9 cellular contexts compared by ENCODE assay signal in the genomic region with DNA sequence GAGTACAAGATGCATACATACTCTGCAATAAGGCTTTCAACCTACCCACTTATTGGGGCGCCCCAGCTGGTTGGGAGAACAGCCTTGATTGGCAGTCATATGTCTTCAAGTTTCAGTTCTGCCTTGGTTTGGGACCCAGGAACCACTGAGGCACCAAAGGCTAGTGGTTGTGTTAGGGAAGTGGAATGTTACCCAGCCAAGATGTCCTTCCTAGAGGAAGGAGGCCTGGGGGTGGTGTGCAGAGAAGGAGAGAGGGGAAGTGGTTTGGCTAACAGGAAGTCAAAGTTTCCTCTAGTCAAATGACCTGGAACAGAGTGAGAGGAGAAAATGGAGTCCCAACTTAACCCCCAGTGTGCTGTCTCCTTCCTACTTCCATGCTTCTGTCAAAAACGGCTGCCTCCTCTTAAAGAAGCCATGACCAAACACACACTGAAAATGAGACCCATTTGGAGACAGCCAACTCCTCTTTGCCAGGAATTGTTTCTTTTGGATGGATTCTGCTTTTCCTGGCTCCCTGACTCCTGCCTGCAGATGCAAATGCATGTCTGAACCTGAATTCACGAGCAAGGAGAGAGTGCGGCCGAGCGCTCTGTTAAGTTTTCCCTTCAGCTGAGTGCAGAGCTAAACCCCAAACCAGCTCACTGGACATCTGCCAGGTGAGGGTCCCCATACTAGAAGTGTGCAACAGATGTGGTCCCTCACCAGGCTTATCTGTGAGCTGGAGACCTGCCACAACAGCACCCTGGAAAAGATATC. TPM values are rescaled to one million over a fixed set of nuclear protein-coding genes. Genes with fewer than 3 reads are reported as not detected.
A peak's percentile ranks its signal among the peaks of the same experiment; 100 is the strongest.
DNase-seq lines count a peak whose midpoint lies in the region; ATAC-seq and TF ChIP-seq lines count a peak whose summit lies in the region.
"Had no signal": no experiment of that assay in that cellular context is flagged by ENCODE, and none has a peak within 500 bp of the region (broad histone marks: within the 10 kb centered on the region; RNA-seq: fewer than 3 reads in every experiment).

No MANE protein-coding gene starts in this region.

- WGBS in mesendoderm (ENCODE audit: extremely low coverage, insufficient coverage, low lambda C conversion rate): no CpG with 5 or more reads among the region's 6 CpGs

- TF ChIP-seq POLR2A in uterus (IDR thresholded peaks at IDR 0.05): no peak

- H2AK5ac ChIP-seq in mesendoderm (ENCODE audit: low read length): no peak overlapping the region

- no peak overlapping the region for H2BK120ac ChIP-seq in mesendoderm (ENCODE audit: low read depth, low read length)

- H3K4me1 Mint-ChIP-seq in stimulated activated memory B cell treated with anti-CD40 and anti-IgM and Interleukin-4, amounts not matched to agents 10 μg/mL and 1 μg/mL and 100 μg/mL, for 72 hours: peaks cover 11% of the 10 kb centered on the region

- DNase-seq in MV-4-11 (lab: John Stamatoyannopoulos, UW) (peak; percentile 98), uterus (no peak), mesendoderm (no peak)
- DNase-seq in activated CD4-positive, alpha-beta T cell treated with anti-CD3 and anti-CD28 coated beads for 48 hours: no peak
- DNase-seq: stimulated activated CD4-positive, alpha-beta T cell treated with anti-CD3 and anti-CD28 coated beads, Interleukin-15, amount 100 ng/mL, for 24 hours had no signal

- H3K18ac ChIP-seq in mesendoderm (ENCODE audit: low read length): no peak overlapping the region

- no peak overlapping the region for H3K56ac ChIP-seq in mesendoderm (ENCODE audit: low read length)

- no peak overlapping the region for H3K27ac Mint-ChIP-seq in stimulated activated memory B cell treated with anti-CD40 and anti-IgM and Interleukin-4, amounts not matched to agents 10 μg/mL and 1 μg/mL and 100 μg/mL, for 72 hours
- H3K27ac Mint-ChIP-seq: WTC11 had no signal

- H3K23ac ChIP-seq in mesendoderm (ENCODE audit: low read length): no peak overlapping the region

- H3K4me3 ChIP-seq in uterus (no peak overlapping the region), mesendoderm (ENCODE audit: low read length) (no peak overlapping the region)

- H3K4me3 Mint-ChIP-seq in stimulated activated memory B cell treated with anti-CD40 and anti-IgM and Interleukin-4, amounts not matched to agents 10 μg/mL and 1 μg/mL and 100 μg/mL, for 72 hours: no peak overlapping the region
- H3K4me3 Mint-ChIP-seq: WTC11 had no signal

- H3K79me2 ChIP-seq in mesendoderm (ENCODE audit: control insufficient read depth, insufficient read depth, low read length): no peaks in the 10 kb centered on the region

- H3K79me1 ChIP-seq in mesendoderm (ENCODE audit: low read length): no peaks in the 10 kb centered on the region

- H3K36me3 ChIP-seq in uterus (no peaks in the 10 kb centered on the region), mesendoderm (ENCODE audit: control insufficient read depth, insufficient read depth, low read length) (no peaks in the 10 kb centered on the region)

- H3K4ac ChIP-seq in mesendoderm (ENCODE audit: low read depth, low read length): no peak overlapping the region

- no peak overlapping the region for H2BK15ac ChIP-seq in mesendoderm (replicated peaks; ENCODE audit: low read depth)

- H4K5ac ChIP-seq in mesendoderm (ENCODE audit: low read length): no peak overlapping the region

- H4K8ac ChIP-seq in mesendoderm (ENCODE audit: low read depth, low read length): no peak overlapping the region

- intact Hi-C loops in uterus (cut with DNase I; ENCODE audit: low total_unique reads): no loop called here

- peak; percentile 69 for ATAC-seq in GM19438 (IDR thresholded peaks at IDR 0.05; ENCODE audit: low read depth, unreplicated experiment)
- ATAC-seq in esophagus mucosa: peak; percentile 37
- ATAC-seq in stimulated activated memory B cell treated with anti-CD40 and anti-IgM and Interleukin-4, amounts not matched to agents 10 μg/mL and 1 μg/mL and 100 μg/mL, for 72 hours: peak; percentile 54
- ATAC-seq: WTC11 had no signal

- H3K4me1 ChIP-seq in uterus: no peaks in the 10 kb centered on the region
- H3K4me1 ChIP-seq in mesendoderm (ENCODE audit: control insufficient read depth, low read depth, low read length): no peaks in the 10 kb centered on the region

- no peaks in the 10 kb centered on the region for H3K9me3 Mint-ChIP-seq in stimulated activated memory B cell treated with anti-CD40 and anti-IgM and Interleukin-4, amounts not matched to agents 10 μg/mL and 1 μg/mL and 100 μg/mL, for 72 hours
- H3K9me3 Mint-ChIP-seq: WTC11 had no signal

- H2BK5ac ChIP-seq in mesendoderm (ENCODE audit: low read length): no peak overlapping the region

- no peak overlapping the region for H3K9ac ChIP-seq in mesendoderm (ENCODE audit: low read length)

- H3K27ac ChIP-seq in uterus: no peak overlapping the region
- no peak overlapping the region for H3K27ac ChIP-seq in mesendoderm (ENCODE audit: low read depth, low read length)

- no peak overlapping the region for H3K4me2 ChIP-seq in mesendoderm (ENCODE audit: low read length)

- no peaks in the 10 kb centered on the region for H3K9me3 ChIP-seq in uterus

- no peaks in the 10 kb centered on the region for H3K27me3 Mint-ChIP-seq in stimulated activated memory B cell treated with anti-CD40 and anti-IgM and Interleukin-4, amounts not matched to agents 10 μg/mL and 1 μg/mL and 100 μg/mL, for 72 hours

- H3K27me3 ChIP-seq in uterus: no peaks in the 10 kb centered on the region
- H3K27me3 ChIP-seq in mesendoderm (ENCODE audit: insufficient read depth, low read length, poor library complexity): no peaks in the 10 kb centered on the region

- no peak for TF ChIP-seq CTCF in uterus (IDR thresholded peaks at IDR 0.05)

- no peaks in the 10 kb centered on the region for H3K36me3 Mint-ChIP-seq in stimulated activated memory B cell treated with anti-CD40 and anti-IgM and Interleukin-4, amounts not matched to agents 10 μg/mL and 1 μg/mL and 100 μg/mL, for 72 hours
- H3K36me3 Mint-ChIP-seq: WTC11 had no signal

RNA-seq across cellular contexts. Expression of a gene that starts 59.3 kb away (rescaled TPM):
- total RNA-seq in esophagus mucosa (91.3 TPM), uterus (100 to 1,000 TPM in 3 of 4 donors, 10 to 100 TPM in 1; 64.0 to 314 (median 182) TPM)
- polyA plus RNA-seq in mesendoderm (2013, experiment 1 of 2): 74.4 TPM
- polyA plus RNA-seq in mesendoderm (2013, experiment 2 of 2): 76.2 TPM
